ENCODE assay signal across 8 cellular contexts in the genomic region with DNA sequence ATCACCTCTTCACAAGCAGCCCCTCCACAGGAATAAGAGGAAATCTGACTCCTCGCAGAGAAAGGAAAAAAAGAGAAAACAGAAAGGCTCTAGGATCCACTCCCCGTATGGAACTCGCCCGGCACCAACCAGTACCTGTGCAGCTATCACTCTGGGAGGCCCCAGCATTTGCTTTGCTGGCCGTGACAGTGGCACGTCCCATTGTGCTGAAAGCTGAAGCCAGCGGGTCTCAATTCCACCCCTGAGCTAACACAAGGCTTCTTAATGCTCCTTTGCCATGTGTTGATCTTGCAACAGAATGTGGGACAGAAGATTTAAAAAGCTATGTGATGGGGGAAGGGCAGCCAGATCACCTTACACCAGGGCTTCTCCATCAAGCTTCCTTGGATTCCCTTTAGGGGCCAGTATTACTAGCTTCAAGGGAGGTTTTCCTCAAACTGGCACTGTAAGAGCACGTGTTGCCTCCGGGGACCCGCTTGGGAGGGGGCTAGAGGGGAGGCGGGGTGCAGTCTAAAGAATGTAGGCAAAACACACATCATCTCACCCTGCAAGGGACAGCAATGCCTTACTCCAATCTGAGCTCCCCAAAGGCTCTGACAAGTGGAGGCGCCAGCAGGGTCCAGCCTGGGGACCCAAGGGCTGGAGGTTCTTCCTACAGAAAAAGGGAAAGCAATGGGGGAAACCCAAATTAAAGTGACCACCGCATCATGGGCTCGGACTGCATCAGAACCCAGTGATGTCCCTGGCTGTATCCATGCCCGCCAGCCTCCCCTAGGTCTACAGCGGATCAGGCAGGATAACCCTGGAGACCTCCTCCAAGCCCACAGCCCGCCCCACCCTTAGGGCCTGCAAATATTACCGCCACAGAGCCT. TPM values are rescaled to one million over a fixed set of nuclear protein-coding genes. Genes with fewer than 3 reads are reported as not detected.
DNase-seq lines count a peak whose midpoint lies in the region; ATAC-seq and TF ChIP-seq lines count a peak whose summit lies in the region.

No MANE protein-coding gene starts in this region.

- POLR2A ChIA-PET in A673 (lab: Charles Lee; ENCODE audit: low non-redundant PET) = no interaction called here

- TF ChIP-seq CTCF in A673 (conservative IDR thresholded peaks at IDR 0.05; ENCODE audit: low read depth, low read length) (no peak), psoas muscle (IDR thresholded peaks at IDR 0.05) (no peak)

- 24 to 38% (median 26%) methylated on average over 18 of the region's 18 CpGs for WGBS in psoas muscle, 3 donors

- no peaks in the 10 kb centered on the region for H3K9me3 Mint-ChIP-seq in activated T-cell treated with anti-CD3 and anti-CD28 coated beads, Interleukin-2, amount 50 U/mL, for 24 hours

- H3K27ac ChIP-seq in A673 (ENCODE audit: low read depth, low read length, poor library complexity, severe bottlenecking) = no peak overlapping the region
- H3K27ac ChIP-seq in psoas muscle = peak overlapping the region; percentile 96

- peaks cover 7% of the 10 kb centered on the region for H3K36me3 Mint-ChIP-seq in activated T-cell treated with anti-CD3 and anti-CD28 coated beads, Interleukin-2, amount 50 U/mL, for 24 hours (ENCODE audit: low read depth)

- CTCF ChIA-PET in A673 (lab: Charles Lee) = no interaction called here

- H3K36me3 ChIP-seq in A673 (ENCODE audit: insufficient read depth, low read length, poor library complexity, severe bottlenecking) = no peaks in the 10 kb centered on the region
- H3K36me3 ChIP-seq in psoas muscle (ENCODE audit: insufficient read depth in 1 of 2, low read depth in 1 of 2) = peaks cover 0 to 6% of the 10 kb centered on the region in 2 donors

- peaks cover 37% of the 10 kb centered on the region for H3K27me3 Mint-ChIP-seq in activated T-cell treated with anti-CD3 and anti-CD28 coated beads, Interleukin-2, amount 50 U/mL, for 24 hours

- H3K27ac Mint-ChIP-seq in activated T-cell treated with anti-CD3 and anti-CD28 coated beads, Interleukin-2, amount 50 U/mL, for 24 hours = no peak overlapping the region

- no peaks in the 10 kb centered on the region for H3K9me3 ChIP-seq in A673 (ENCODE audit: low read depth, low read length, poor library complexity, severe bottlenecking)
- H3K9me3 ChIP-seq in psoas muscle = no peaks in the 10 kb centered on the region

- H3K4me3 ChIP-seq in A673 (ENCODE audit: low read depth, low read length, poor library complexity, severe bottlenecking) (peak overlapping the region; percentile 66), psoas muscle (peak overlapping the region; percentile 87)

- no TSS peak for BruUV-seq in A673 (replicated peaks; lab: Mats Ljungman, UMichigan)

- peak; percentile 62 to 70 (median 66) for ATAC-seq in psoas muscle

- H3K4me3 Mint-ChIP-seq in activated T-cell treated with anti-CD3 and anti-CD28 coated beads, Interleukin-2, amount 50 U/mL, for 24 hours = peak overlapping the region; percentile 67

- H3K27me3 ChIP-seq in A673 (replicated peaks; ENCODE audit: insufficient read depth, low read depth, low read length, poor library complexity) = no peaks in the 10 kb centered on the region
- no peaks in the 10 kb centered on the region for H3K27me3 ChIP-seq in psoas muscle (ENCODE audit: insufficient read depth in 3 of 3, low read length in 2 of 3)

- H3K4me1 ChIP-seq in A673 (ENCODE audit: insufficient read depth, low read length, poor library complexity, severe bottlenecking) = no peaks in the 10 kb centered on the region
- H3K4me1 ChIP-seq in psoas muscle = peaks cover 32% of the 10 kb centered on the region

- H3K4me1 Mint-ChIP-seq in activated T-cell treated with anti-CD3 and anti-CD28 coated beads, Interleukin-2, amount 50 U/mL, for 24 hours (ENCODE audit: low read depth) = peaks cover 23% of the 10 kb centered on the region

- peak; percentile 24 for DNase-seq in A673 (ENCODE audit: low spot score)
- peak; percentile 49 for DNase-seq in H4 (ENCODE audit: low spot score)
- peak; percentile 29 for DNase-seq in activated T-cell treated with anti-CD3 and anti-CD28 coated beads, Interleukin-2, amount 50 U/mL, for 24 hours
- DNase-seq in head of caudate nucleus = peak in 37 of 42 donors; percentile 7 to 59 (median 26)
- DNase-seq in psoas muscle = peak; percentile 31 to 67
- no peak for DNase-seq in effector CD8-positive, alpha-beta T cell (lab: John Stamatoyannopoulos, UW)
- DNase-seq in NCI-H1105 treated with DMSO at 0.1 percent for 48 hours (lab: John Stamatoyannopoulos, UW) = no peak
- no peak for DNase-seq in AML-193 (lab: John Stamatoyannopoulos, UW)

- intact Hi-C loops in A673 (cut with micrococcal nuclease; ENCODE audit: unreplicated experiment) (no loop called here), head of caudate nucleus (cut with DNase I) (loop anchor here (5.0 kb wide), 1 partner anchor 54 kb away; no protein-coding TSS in a partner anchor), psoas muscle (cut with DNase I) (loop anchor here in 1 of 2 donors (5.0 to 10.0 kb wide), 2 partner anchors 54 to 63 kb away; no protein-coding TSS in a partner anchor)

RNA-seq across cellular contexts. Expression of gene USP46, which starts 1.2 kb away (rescaled TPM):
- 16.5 and 18.4 TPM in 2 replicates for total RNA-seq in A673 (2021)
- total RNA-seq in H4 (2014; rRNA removed; shearing (Covaris generic)) = 7.7 and 12.2 TPM in 2 replicates
- total RNA-seq in psoas muscle = 10 to 100 TPM; 12.4 to 28.2 (median 21.3) TPM
- 10 to 100 TPM in 1 of 3 donors, 1 to 10 TPM in 2; 3.0 to 13.0 (median 3.0) TPM for polyA plus RNA-seq in psoas muscle

Comparison
In these comparisons a context has a peak if more than half of its experiments do, and no peak if none do; other contexts are left out.
1. DNase-seq: peak in A673 (single experiment), H4 (single experiment), activated T-cell treated with anti-CD3 and anti-CD28 coated beads, Interleukin-2, amount 50 U/mL, for 24 hours (single experiment), head of caudate nucleus (37 of 42) and psoas muscle (2 of 2); none in effector CD8-positive, alpha-beta T cell (single experiment), NCI-H1105 treated with DMSO at 0.1 percent for 48 hours (single experiment) and AML-193 (0 of 2).